Comparison of ENCODE assay signal across 9 cellular contexts in genomic region chr7:107879400-107880035, GRCh38. TPM values are rescaled to one million over a fixed set of nuclear protein-coding genes. Genes with fewer than 3 reads are reported as not detected.
DNase-seq lines count a peak whose midpoint lies in the region; ATAC-seq and TF ChIP-seq lines count a peak whose summit lies in the region.
"Had no signal": no experiment of that assay in that cellular context is flagged by ENCODE, and none has a peak within 500 bp of the region (broad histone marks: within the 10 kb centered on the region; RNA-seq: fewer than 3 reads in every experiment).

No MANE protein-coding gene starts in this region.

- no peak overlapping the region for H3K4me3 ChIP-seq in CD4-positive, alpha-beta memory T cell (ENCODE audit: low read length in 2 of 2)
- H3K4me3 ChIP-seq in foreskin fibroblast (ENCODE audit: low read depth in 1 of 2, low read length in 2 of 2), result no peak overlapping the region
- H3K4me3 ChIP-seq in osteoblast (ENCODE audit: insufficient read depth, low read length), result no peak overlapping the region

- POLR2A ChIA-PET in CD4-positive, alpha-beta memory T cell (lab: Charles Lee; ENCODE audit: partially characterized antibody), result interaction anchor here (0.9 to 12.2 kb wide), 7 partner anchors 9 to 416 kb away, joined by 3 to 408 read pairs (median 3); partner anchors contain the start of genes CBLL1 and DLD
- POLR2A ChIA-PET in activated CD4-positive, alpha-beta T cell treated with anti-CD3 and anti-CD28 coated beads, Interleukin-2, amount 10 ng/mL, durations not matched to agents 7 days and 5 days (lab: Charles Lee), result no interaction called here

- H3K27ac Mint-ChIP-seq in CD4-positive, alpha-beta memory T cell, result peak overlapping the region in 2 of 7 donors; percentile 4 to 52
- H3K27ac Mint-ChIP-seq in activated CD4-positive, alpha-beta T cell treated with anti-CD3 and anti-CD28 coated beads, Interleukin-2, amount 10 ng/mL, durations not matched to agents 7 days and 5 days, result no peak overlapping the region
- H3K27ac Mint-ChIP-seq: T-helper 1 cell treated with Interleukin-12 subunit alpha and Interleukin-12 subunit beta and Interleukin-4 antibody, amounts not matched to agents 30 μg/mL and 1 μg/mL, for 36 hours had no signal

- H3K27ac ChIP-seq in CD4-positive, alpha-beta memory T cell (ENCODE audit: low read depth, low read length), result no peak overlapping the region
- no peak overlapping the region for H3K27ac ChIP-seq in osteoblast (ENCODE audit: low read depth, low read length)

- intact Hi-C loops in CD4-positive, alpha-beta memory T cell (cut with micrococcal nuclease), result loop anchor here (1.0 to 5.0 kb wide), 5 partner anchors 136 to 1087 kb away; no protein-coding TSS in a partner anchor

- peaks cover 3 to 6% of the 10 kb centered on the region in 2 donors for H3K27me3 Mint-ChIP-seq in CD4-positive, alpha-beta memory T cell
- no peaks in the 10 kb centered on the region for H3K27me3 Mint-ChIP-seq in activated CD4-positive, alpha-beta T cell treated with anti-CD3 and anti-CD28 coated beads, Interleukin-2, amount 10 ng/mL, durations not matched to agents 7 days and 5 days

- peak; percentile 72 for TF ChIP-seq CTCF in foreskin fibroblast (IDR thresholded peaks at IDR 0.05; ENCODE audit: low read depth, low read length)
- TF ChIP-seq CTCF in osteoblast (IDR thresholded peaks at IDR 0.05; ENCODE audit: extremely low read depth, low read depth, low read length), result peak; percentile 84

- H3K9me3 ChIP-seq in CD4-positive, alpha-beta memory T cell (ENCODE audit: control insufficient read depth in 1 of 2, low read length in 2 of 2), result no peaks in the 10 kb centered on the region
- no peaks in the 10 kb centered on the region for H3K9me3 ChIP-seq in osteoblast (ENCODE audit: low read depth, low read length)

- peak overlapping the region; percentile 41 for H3K4me2 ChIP-seq in osteoblast (ENCODE audit: insufficient read depth, low read length)

- peaks cover 13 to 26% (median 21%) of the 10 kb centered on the region in 4 donors for H3K4me1 Mint-ChIP-seq in CD4-positive, alpha-beta memory T cell
- peaks cover 29% of the 10 kb centered on the region for H3K4me1 Mint-ChIP-seq in activated CD4-positive, alpha-beta T cell treated with anti-CD3 and anti-CD28 coated beads, Interleukin-2, amount 10 ng/mL, durations not matched to agents 7 days and 5 days

- peak overlapping the region; percentile 20 for H2AFZ ChIP-seq in osteoblast (ENCODE audit: low read length)

- peak; percentile 89 for ATAC-seq in GM18511 (IDR thresholded peaks at IDR 0.05; ENCODE audit: unreplicated experiment)
- peak; percentile 69 for ATAC-seq in HG03108 (IDR thresholded peaks at IDR 0.05; ENCODE audit: unreplicated experiment)

- no peaks in the 10 kb centered on the region for H3K27me3 ChIP-seq in CD4-positive, alpha-beta memory T cell (ENCODE audit: insufficient read depth, low read length)
- peaks cover 19% of the 10 kb centered on the region for H3K27me3 ChIP-seq in osteoblast (ENCODE audit: insufficient read depth, low read length)

- no peaks in the 10 kb centered on the region for H3K36me3 Mint-ChIP-seq in CD4-positive, alpha-beta memory T cell
- H3K36me3 Mint-ChIP-seq in activated CD4-positive, alpha-beta T cell treated with anti-CD3 and anti-CD28 coated beads, Interleukin-2, amount 10 ng/mL, durations not matched to agents 7 days and 5 days (ENCODE audit: low read depth), result no peaks in the 10 kb centered on the region

- no peaks in the 10 kb centered on the region for H3K36me3 ChIP-seq in CD4-positive, alpha-beta memory T cell (ENCODE audit: insufficient read depth, low read length)
- H3K36me3 ChIP-seq in osteoblast (ENCODE audit: insufficient read depth, low read length), result no peaks in the 10 kb centered on the region

- H3K79me2 ChIP-seq in osteoblast (ENCODE audit: insufficient read depth, low read length), result no peaks in the 10 kb centered on the region

- peak; percentile 53 to 68 (median 57) for DNase-seq in CD4-positive, alpha-beta memory T cell
- DNase-seq in NCI-H2227 treated with DMSO at 0.1 percent for 48 hours (lab: John Stamatoyannopoulos, UW) (peak; percentile 69), foreskin fibroblast (peak; percentile 44 to 79), osteoblast (ENCODE audit: insufficient read length, low spot score, missing footprints) (peak; percentile 91)
- peak; percentile 40 for DNase-seq in activated CD4-positive, alpha-beta T cell treated with anti-CD3 and anti-CD28 coated beads, Interleukin-2, amount 10 ng/mL, durations not matched to agents 7 days and 5 days
- no peak for DNase-seq in effector CD8-positive, alpha-beta T cell (lab: John Stamatoyannopoulos, UW)

- no peaks in the 10 kb centered on the region for H3K9me3 Mint-ChIP-seq in CD4-positive, alpha-beta memory T cell
- H3K9me3 Mint-ChIP-seq in activated CD4-positive, alpha-beta T cell treated with anti-CD3 and anti-CD28 coated beads, Interleukin-2, amount 10 ng/mL, durations not matched to agents 7 days and 5 days, result no peaks in the 10 kb centered on the region
- H3K9me3 Mint-ChIP-seq: T-helper 1 cell treated with Interleukin-12 subunit alpha and Interleukin-12 subunit beta and Interleukin-4 antibody, amounts not matched to agents 30 μg/mL and 1 μg/mL, for 36 hours had no signal

- CTCF ChIA-PET in CD4-positive, alpha-beta memory T cell (lab: Charles Lee; ENCODE audit: partially characterized antibody), result interaction anchor here (0.6 to 13.8 kb wide), 26 partner anchors 8 to 1086 kb away, joined by 3 to 504 read pairs (median 5); partner anchors contain the start of genes CBLL1, COG5, DLD and DUS4L
- CTCF ChIA-PET in activated CD4-positive, alpha-beta T cell treated with anti-CD3 and anti-CD28 coated beads, Interleukin-2, amount 10 ng/mL, durations not matched to agents 7 days and 5 days (lab: Charles Lee), result interaction anchor here (0.7 to 2.7 kb wide), 9 partner anchors 9 to 732 kb away, joined by 3 to 28 read pairs (median 3); partner anchors contain the start of genes CBLL1 and DLD

- H3K4me1 ChIP-seq in CD4-positive, alpha-beta memory T cell (ENCODE audit: insufficient read depth, low read length), result peaks cover 18% of the 10 kb centered on the region
- H3K4me1 ChIP-seq in osteoblast (ENCODE audit: insufficient read depth, low read length), result no peaks in the 10 kb centered on the region

- H4K20me1 ChIP-seq in osteoblast (ENCODE audit: insufficient read depth, low read length), result no peaks in the 10 kb centered on the region

- H3K4me3 Mint-ChIP-seq in CD4-positive, alpha-beta memory T cell, result no peak overlapping the region
- no peak overlapping the region for H3K4me3 Mint-ChIP-seq in activated CD4-positive, alpha-beta T cell treated with anti-CD3 and anti-CD28 coated beads, Interleukin-2, amount 10 ng/mL, durations not matched to agents 7 days and 5 days
- H3K4me3 Mint-ChIP-seq: T-helper 1 cell treated with Interleukin-12 subunit alpha and Interleukin-12 subunit beta and Interleukin-4 antibody, amounts not matched to agents 30 μg/mL and 1 μg/mL, for 36 hours had no signal

RNA-seq across cellular contexts. Expression of gene DLD, which starts 11.5 kb away (rescaled TPM):
- 10 to 100 TPM; 42.1 to 51.1 TPM for total RNA-seq in CD4-positive, alpha-beta memory T cell
- 10 to 100 TPM; 57.8 to 75.9 TPM for polyA plus RNA-seq in CD4-positive, alpha-beta memory T cell
- 10 to 100 TPM; 54.1 to 60.5 TPM for total RNA-seq in activated CD4-positive, alpha-beta T cell treated with anti-CD3 and anti-CD28 coated beads, Interleukin-2, amount 10 ng/mL, durations not matched to agents 7 days and 5 days
- 53.6 and 55.4 TPM in 2 replicates for total RNA-seq in osteoblast
